ENCODE assay signal across 25 cellular contexts in the genomic region with DNA sequence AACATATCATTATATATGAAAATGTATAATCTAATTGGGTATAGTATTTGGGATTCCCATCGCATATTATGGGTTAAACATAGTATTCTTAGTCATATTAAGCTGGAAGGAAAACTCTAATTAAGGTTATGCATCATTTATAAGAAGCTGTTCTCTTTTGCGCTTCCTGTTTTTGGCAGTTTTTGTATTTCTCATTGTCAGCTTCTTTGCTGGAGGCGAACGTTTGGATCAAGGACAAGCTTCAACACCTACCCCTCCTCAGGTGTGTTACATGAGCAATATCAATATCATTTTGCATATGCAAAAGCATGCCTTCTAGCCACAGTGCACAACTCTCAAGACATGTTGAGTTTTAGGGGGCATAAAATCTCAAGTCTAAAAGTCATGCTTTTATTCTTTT.
"Had no signal": no experiment of that assay in that cellular context is flagged by ENCODE, and none has a peak within 500 bp of the region (broad histone marks: within the 10 kb centered on the region; RNA-seq: fewer than 3 reads in every experiment).

No MANE protein-coding gene starts in this region.

- H3K4me2 ChIP-seq: PC-9 had no signal

- DNase-seq: activated CD4-positive, alpha-beta T cell treated with anti-CD3 and anti-CD28 coated beads, Interleukin-2, amount 10 ng/mL, durations not matched to agents 24 days and 14 days; activated CD4-positive, alpha-beta T cell treated with anti-CD3 and anti-CD28 coated beads, Interleukin-2, amount 50 U/mL, for 4 hours; activated CD8-positive, alpha-beta T cell treated with anti-CD3 and anti-CD28 coated beads for 36 hours; activated gamma-delta T cell; activated naive CD4-positive, alpha-beta T cell treated with Interleukin-2 at 50 U/mL for 16 hours; activated naive CD8-positive, alpha-beta T cell treated with anti-CD3 and anti-CD28 coated beads, Interleukin-2, amount 10 ng/mL, durations not matched to agents 7 days and 5 days; activated T-cell treated with anti-CD3 and anti-CD28 coated beads, Interleukin-2, amount 50 U/mL, for 1 hour; activated T-cell treated with anti-CD3 and anti-CD28 coated beads, Interleukin-2, amount 50 U/mL, for 72 hours; amygdala; NCI-H1092; NCI-H1436 treated with DMSO at 0.1 percent for 48 hours; NCI-H1694 treated with DMSO at 0.1 percent for 48 hours; NCI-H2029; NCI-H345; NCI-H524 treated with DMSO at 0.1 percent for 48 hours; NCI-H748 treated with DMSO at 0.1 percent for 48 hours; NK-92 treated with Interleukin-12 subunit alpha and Interleukin-12 subunit beta, amount 100 ng/mL, for 24 hours; PC-9; SW 1271; T-helper 1 cell; T-helper 2 cell; T-helper 9 cell had no signal

- H3K9me3 ChIP-seq: ascending aorta had no signal

- H3K36me3 ChIP-seq: ascending aorta had no signal

- H3K4me3 ChIP-seq: ascending aorta, K562, PC-9 had no signal

- H3K27ac ChIP-seq: ascending aorta, PC-9, RWPE1 had no signal

- H3K27me3 ChIP-seq: ascending aorta had no signal
